1 cellular context compared by ENCODE assay signal in genomic region chr7:108569381-108570145, GRCh38.
TF ChIP-seq lines count a peak whose summit lies in the region.

Gene DNAJB9, plus strand, starts transcription at chr7:108569874. Its CDS starts 1,853 bp downstream, at chr7:108571727.
Gene THAP5, minus strand, starts transcription at chr7:108569706. Its CDS starts 137 bp downstream, at chr7:108569569.

TF ChIP-seq in K562, 482 proteins besides CTCF, POLR2A, EP300 and RAD21 (continued from another document and continues in another):
- TF ChIP-seq THRA (IDR thresholded peaks at IDR 0.05) (no peak), SRSF3 (IDR thresholded peaks at IDR 0.05; ENCODE audit: insufficient read depth, low read length) (no peak), ZNF318 (IDR thresholded peaks at IDR 0.05; ENCODE audit: borderline replicate concordance in 1 of 2, low read depth in 1 of 2) (no peak), DACH1 (IDR thresholded peaks at IDR 0.05; ENCODE audit: partially characterized antibody) (no peak), ASH1L (IDR thresholded peaks at IDR 0.05; ENCODE audit: borderline replicate concordance, low read depth, partially characterized antibody) (peak; percentile 77), PTRF (tag; IDR thresholded peaks at IDR 0.05) (no peak), ZMIZ1 (IDR thresholded peaks at IDR 0.05; ENCODE audit: low read depth in 2 of 2, low read length in 2 of 2) (no peak), CHAMP1 (IDR thresholded peaks at IDR 0.05) (no peak), E2F8 (IDR thresholded peaks at IDR 0.05; ENCODE audit: low read depth, partially characterized antibody) (peak; percentile 98), CUX1 (CRISPR knock-in tag; IDR thresholded peaks at IDR 0.05) (no peak), U2AF1 (optimal IDR thresholded peaks at IDR 0.05; ENCODE audit: low read depth, low read length) (no peak), ZNF398 (CRISPR knock-in tag; IDR thresholded peaks at IDR 0.05) (no peak), ATF2 (CRISPR knock-in tag; IDR thresholded peaks at IDR 0.05) (no peak), NFRKB (IDR thresholded peaks at IDR 0.05; ENCODE audit: low read depth) (peak; percentile 85), NFE2L1 (tag; IDR thresholded peaks at IDR 0.05; ENCODE audit: borderline replicate concordance, low read depth) (no peak), PYGO2 (tag; IDR thresholded peaks at IDR 0.05) (no peak), ZNF583 (CRISPR knock-in tag; IDR thresholded peaks at IDR 0.05) (no peak), MEF2D (tag; conservative IDR thresholded peaks at IDR 0.05; ENCODE audit: low read depth) (no peak), EHMT2 (IDR thresholded peaks at IDR 0.05) (no peak; the same call in 1 of the 2 replicates), RBM22 (IDR thresholded peaks at IDR 0.05; ENCODE audit: low read depth, low read length, poor library complexity, severe bottlenecking) (peak; percentile 95), DDX20 (tag; IDR thresholded peaks at IDR 0.05; ENCODE audit: low read depth) (no peak), MCM7 (IDR thresholded peaks at IDR 0.05) (no peak), ZBTB7A (IDR thresholded peaks at IDR 0.05; ENCODE audit: borderline replicate concordance, control insufficient read depth, low read depth, low read length) (peak; percentile 89)
